1 cellular context compared by ENCODE assay signal in the genomic region with DNA sequence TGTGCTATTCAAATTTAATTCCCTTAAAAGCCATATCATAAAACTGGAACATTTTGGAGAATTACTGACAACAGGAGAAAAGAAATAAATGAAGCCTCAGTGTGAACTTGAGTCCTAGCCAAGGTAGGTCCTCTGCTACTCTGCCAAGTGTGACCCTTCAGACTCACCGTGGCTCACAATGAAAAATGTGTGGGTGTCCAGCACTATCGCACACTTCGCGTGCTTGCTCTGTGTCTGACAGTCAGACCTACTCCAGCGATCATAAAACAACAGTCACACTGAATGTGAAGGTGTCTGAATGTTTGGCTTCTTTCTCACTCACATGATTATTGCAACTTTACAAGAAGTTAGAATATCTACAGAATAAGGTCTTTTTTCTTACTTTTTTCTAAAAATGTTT.
TF ChIP-seq lines count a peak whose summit lies in the region.

No MANE protein-coding gene starts in this region.

TF ChIP-seq in GM23338, 12 proteins besides CTCF, POLR2A, EP300 and RAD21 (continued from another document):
- TF ChIP-seq, protein P1, sequence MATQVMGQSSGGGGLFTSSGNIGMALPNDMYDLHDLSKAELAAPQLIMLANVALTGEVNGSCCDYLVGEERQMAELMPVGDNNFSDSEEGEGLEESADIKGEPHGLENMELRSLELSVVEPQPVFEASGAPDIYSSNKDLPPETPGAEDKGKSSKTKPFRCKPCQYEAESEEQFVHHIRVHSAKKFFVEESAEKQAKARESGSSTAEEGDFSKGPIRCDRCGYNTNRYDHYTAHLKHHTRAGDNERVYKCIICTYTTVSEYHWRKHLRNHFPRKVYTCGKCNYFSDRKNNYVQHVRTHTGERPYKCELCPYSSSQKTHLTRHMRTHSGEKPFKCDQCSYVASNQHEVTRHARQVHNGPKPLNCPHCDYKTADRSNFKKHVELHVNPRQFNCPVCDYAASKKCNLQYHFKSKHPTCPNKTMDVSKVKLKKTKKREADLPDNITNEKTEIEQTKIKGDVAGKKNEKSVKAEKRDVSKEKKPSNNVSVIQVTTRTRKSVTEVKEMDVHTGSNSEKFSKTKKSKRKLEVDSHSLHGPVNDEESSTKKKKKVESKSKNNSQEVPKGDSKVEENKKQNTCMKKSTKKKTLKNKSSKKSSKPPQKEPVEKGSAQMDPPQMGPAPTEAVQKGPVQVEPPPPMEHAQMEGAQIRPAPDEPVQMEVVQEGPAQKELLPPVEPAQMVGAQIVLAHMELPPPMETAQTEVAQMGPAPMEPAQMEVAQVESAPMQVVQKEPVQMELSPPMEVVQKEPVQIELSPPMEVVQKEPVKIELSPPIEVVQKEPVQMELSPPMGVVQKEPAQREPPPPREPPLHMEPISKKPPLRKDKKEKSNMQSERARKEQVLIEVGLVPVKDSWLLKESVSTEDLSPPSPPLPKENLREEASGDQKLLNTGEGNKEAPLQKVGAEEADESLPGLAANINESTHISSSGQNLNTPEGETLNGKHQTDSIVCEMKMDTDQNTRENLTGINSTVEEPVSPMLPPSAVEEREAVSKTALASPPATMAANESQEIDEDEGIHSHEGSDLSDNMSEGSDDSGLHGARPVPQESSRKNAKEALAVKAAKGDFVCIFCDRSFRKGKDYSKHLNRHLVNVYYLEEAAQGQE (IDR thresholded peaks at IDR 0.05; ENCODE audit: unreplicated experiment) = no peak
TF ChIP-seq in GM23338: peak in this region for 0.
